8 cellular contexts compared by ENCODE assay signal in the genomic region with DNA sequence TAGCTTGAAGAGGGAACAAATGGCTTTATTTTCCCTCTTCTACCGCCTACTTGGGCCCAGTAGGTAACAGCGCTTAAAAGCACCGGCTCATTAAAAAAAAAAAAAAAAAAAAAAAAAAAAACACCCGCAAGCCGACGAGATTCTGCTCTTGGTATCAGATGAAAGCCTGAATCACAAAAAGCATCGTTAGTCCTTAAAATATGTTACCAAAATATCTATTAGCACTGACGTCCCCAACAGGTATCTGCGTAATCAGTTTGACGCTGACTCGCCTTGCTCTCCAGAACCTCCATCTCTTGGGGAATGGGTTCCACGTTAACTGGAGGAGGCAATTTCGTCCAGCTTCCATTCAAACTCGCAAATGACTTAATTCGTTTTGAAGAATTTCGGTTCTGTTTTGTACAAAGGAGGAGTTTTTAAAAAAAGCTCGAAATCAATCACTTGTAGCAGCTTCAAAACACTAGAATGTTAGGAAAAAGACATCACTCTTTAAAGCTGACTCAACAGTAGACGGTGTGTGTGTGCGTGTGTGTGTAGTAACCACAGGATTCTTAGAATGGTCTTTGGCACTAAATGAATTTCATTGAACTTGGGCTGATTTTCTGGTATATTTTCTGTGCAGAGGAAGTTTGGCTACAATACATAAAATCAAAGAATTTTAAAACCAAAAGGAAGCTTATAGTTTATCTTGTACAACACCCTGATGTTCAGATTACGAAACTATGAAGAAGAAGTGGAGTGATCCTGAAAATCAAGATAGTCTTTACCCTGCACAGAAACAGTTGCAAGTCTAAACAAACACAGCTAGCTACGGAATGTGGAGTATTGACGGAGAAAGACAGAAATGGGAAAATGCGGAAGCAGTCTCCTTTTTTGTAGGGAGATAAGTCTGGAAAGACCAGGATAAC. TPM values are rescaled to one million over a fixed set of nuclear protein-coding genes. Genes with fewer than 3 reads are reported as not detected.
DNase-seq lines count a peak whose midpoint lies in the region; ATAC-seq and TF ChIP-seq lines count a peak whose summit lies in the region.

No MANE protein-coding gene starts in this region.

- H3K9ac ChIP-seq in OCI-LY1 (ENCODE audit: low read length): peak overlapping the region; percentile 75

- H3K4me3 ChIP-seq in H7 (ENCODE audit: insufficient read depth, low read depth, low read length) (peak overlapping the region; percentile 94), OCI-LY1 (ENCODE audit: low read depth, low read length, poor library complexity, severe bottlenecking) (peak overlapping the region; percentile 72)

- no peaks in the 10 kb centered on the region for H3K79me2 ChIP-seq in OCI-LY1 (ENCODE audit: insufficient read depth, low read length)

- no peaks in the 10 kb centered on the region for H3K27me3 ChIP-seq in H7 (ENCODE audit: control insufficient read depth, insufficient read depth, low read length)
- H3K27me3 ChIP-seq in OCI-LY1 (ENCODE audit: insufficient read depth, low read length): no peaks in the 10 kb centered on the region

- no peaks in the 10 kb centered on the region for H3K9me2 ChIP-seq in OCI-LY1 (ENCODE audit: low read depth, low read length)

- DNase-seq in COLO829 (ENCODE audit: low spot score): peak; percentile 11
- no peak for DNase-seq in H7
- peak; percentile 8 for DNase-seq in activated T-helper 9 cell treated with anti-CD3 and anti-CD28 coated beads, Interleukin-2, amount 50 U/mL, for 16 hours (ENCODE audit: low read depth)
- DNase-seq in foreskin melanocyte: peak; percentile 67
- peak; percentile 64 for DNase-seq in pons (ENCODE audit: low spot score)
- DNase-seq in mesenteric fat pad (ENCODE audit: low spot score): no peak

- TF ChIP-seq CTCF in OCI-LY1 (IDR thresholded peaks at IDR 0.05; ENCODE audit: low read length): no peak

- H3K36me3 ChIP-seq in H7 (replicated peaks; ENCODE audit: control insufficient read depth, insufficient read depth, low read length): no peaks in the 10 kb centered on the region
- no peaks in the 10 kb centered on the region for H3K36me3 ChIP-seq in OCI-LY1 (ENCODE audit: insufficient read depth, low read length)

- H3F3A ChIP-seq in OCI-LY1 (ENCODE audit: insufficient read depth, low read length): no peaks in the 10 kb centered on the region

- no peaks in the 10 kb centered on the region for H3K9me3 ChIP-seq in OCI-LY1 (ENCODE audit: low read length)

- peaks cover 29% of the 10 kb centered on the region for H3K4me1 ChIP-seq in OCI-LY1 (ENCODE audit: insufficient read depth, low read length, severe bottlenecking)

- ATAC-seq in HG03159 (IDR thresholded peaks at IDR 0.05; ENCODE audit: unreplicated experiment): no peak

- H3K4me2 ChIP-seq in OCI-LY1 (ENCODE audit: low read length): peak overlapping the region; percentile 80

- H4K20me1 ChIP-seq in OCI-LY1 (ENCODE audit: insufficient read depth, low read length): no peaks in the 10 kb centered on the region

- H3K27ac ChIP-seq in OCI-LY1 (ENCODE audit: low read depth, low read length, poor library complexity, severe bottlenecking): no peak overlapping the region

- H2AFZ ChIP-seq in OCI-LY1 (ENCODE audit: low read length): peak overlapping the region; percentile 20

RNA-seq across cellular contexts. Expression of gene PGAP1, which starts 1.1 kb away (rescaled TPM):
- total RNA-seq in H7 (2014; rRNA removed; shearing (Covaris generic)): 6.1 and 7.4 TPM in 2 replicates
- total RNA-seq in mesenteric fat pad: 14.6 TPM

Comparison
In these comparisons a context has a peak if more than half of its experiments do, and no peak if none do; other contexts are left out.
1. DNase-seq: peak in COLO829 (single experiment), activated T-helper 9 cell treated with anti-CD3 and anti-CD28 coated beads, Interleukin-2, amount 50 U/mL, for 16 hours (single experiment), foreskin melanocyte (single experiment) and pons (single experiment); none in H7 (single experiment) and mesenteric fat pad (single experiment).